ENCODE assay signal across 1 cellular context in the genomic region with DNA sequence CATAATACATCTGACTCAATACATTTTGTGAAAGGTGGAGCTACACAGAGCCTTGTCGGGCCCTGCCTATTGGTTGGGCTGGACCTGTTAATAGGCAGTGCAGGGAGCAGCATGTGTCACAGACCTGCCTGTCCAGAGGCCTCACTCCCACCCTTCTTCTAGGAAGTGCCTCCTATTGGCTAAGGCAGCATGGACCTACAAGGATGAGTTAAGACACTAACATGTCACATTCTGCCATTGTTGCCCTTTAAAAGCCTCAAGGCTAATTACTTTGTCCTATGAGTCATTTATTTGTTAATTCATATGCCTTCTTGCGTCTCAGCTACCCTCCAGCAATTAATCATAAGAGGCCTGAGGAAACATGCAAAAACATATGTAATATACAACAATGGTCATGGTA.
TF ChIP-seq lines count a peak whose summit lies in the region.

No MANE protein-coding gene starts in this region.

TF ChIP-seq in HEK293, 187 proteins besides CTCF, POLR2A, EP300 and RAD21 (continued from another document):
- peak; percentile 12; the same call in 1 of the 2 replicates for TF ChIP-seq ZNF692 (tag by site-specific recombination; IDR thresholded peaks at IDR 0.05)
TF ChIP-seq in HEK293: peak in this region for 5.
